Comparison of ENCODE assay signal across 2 cellular contexts in genomic region chr16:50804290-50804907, GRCh38.
TF ChIP-seq lines count a peak whose summit lies in the region.

No MANE protein-coding gene starts in this region.

TF ChIP-seq in IMR-90, 13 proteins besides CTCF, POLR2A, EP300 and RAD21:
- TF ChIP-seq MAZ (IDR thresholded peaks at IDR 0.05; ENCODE audit: borderline replicate concordance, low read depth, low read length) (no peak), FOS (IDR thresholded peaks at IDR 0.05; ENCODE audit: low read depth, low read length) (no peak), RFX5 (IDR thresholded peaks at IDR 0.05; ENCODE audit: low read depth, low read length) (no peak), CEBPB (IDR thresholded peaks at IDR 0.05; ENCODE audit: low read depth, low read length) (no peak)
- TF ChIP-seq, protein P1, sequence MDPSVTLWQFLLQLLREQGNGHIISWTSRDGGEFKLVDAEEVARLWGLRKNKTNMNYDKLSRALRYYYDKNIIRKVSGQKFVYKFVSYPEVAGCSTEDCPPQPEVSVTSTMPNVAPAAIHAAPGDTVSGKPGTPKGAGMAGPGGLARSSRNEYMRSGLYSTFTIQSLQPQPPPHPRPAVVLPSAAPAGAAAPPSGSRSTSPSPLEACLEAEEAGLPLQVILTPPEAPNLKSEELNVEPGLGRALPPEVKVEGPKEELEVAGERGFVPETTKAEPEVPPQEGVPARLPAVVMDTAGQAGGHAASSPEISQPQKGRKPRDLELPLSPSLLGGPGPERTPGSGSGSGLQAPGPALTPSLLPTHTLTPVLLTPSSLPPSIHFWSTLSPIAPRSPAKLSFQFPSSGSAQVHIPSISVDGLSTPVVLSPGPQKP (IDR thresholded peaks at IDR 0.05; ENCODE audit: borderline replicate concordance, low read depth, low read length): no peak

TF ChIP-seq in HepG2, 621 proteins besides CTCF, POLR2A, EP300 and RAD21 (continues in another document):
- 0 out of 2 replicates have a peak, but pooled peaks have one; percentile 69 for TF ChIP-seq IRF9 (CRISPR knock-in tag; IDR thresholded peaks at IDR 0.05; ENCODE audit: borderline replicate concordance)
- 0 out of 2 replicates have a peak, but pooled peaks have one; percentile 21 for TF ChIP-seq ZBTB42 (CRISPR knock-in tag; IDR thresholded peaks at IDR 0.05)
- no peak for TF ChIP-seq ZNF761 (CRISPR knock-in tag; conservative IDR thresholded peaks at IDR 0.05)
- peak; percentile 85 for TF ChIP-seq ZBTB38 (CRISPR knock-in tag; IDR thresholded peaks at IDR 0.05)
- TF ChIP-seq ZBTB1 (CRISPR knock-in tag; IDR thresholded peaks at IDR 0.05; ENCODE audit: borderline replicate concordance): no peak
- TF ChIP-seq, protein P2, sequence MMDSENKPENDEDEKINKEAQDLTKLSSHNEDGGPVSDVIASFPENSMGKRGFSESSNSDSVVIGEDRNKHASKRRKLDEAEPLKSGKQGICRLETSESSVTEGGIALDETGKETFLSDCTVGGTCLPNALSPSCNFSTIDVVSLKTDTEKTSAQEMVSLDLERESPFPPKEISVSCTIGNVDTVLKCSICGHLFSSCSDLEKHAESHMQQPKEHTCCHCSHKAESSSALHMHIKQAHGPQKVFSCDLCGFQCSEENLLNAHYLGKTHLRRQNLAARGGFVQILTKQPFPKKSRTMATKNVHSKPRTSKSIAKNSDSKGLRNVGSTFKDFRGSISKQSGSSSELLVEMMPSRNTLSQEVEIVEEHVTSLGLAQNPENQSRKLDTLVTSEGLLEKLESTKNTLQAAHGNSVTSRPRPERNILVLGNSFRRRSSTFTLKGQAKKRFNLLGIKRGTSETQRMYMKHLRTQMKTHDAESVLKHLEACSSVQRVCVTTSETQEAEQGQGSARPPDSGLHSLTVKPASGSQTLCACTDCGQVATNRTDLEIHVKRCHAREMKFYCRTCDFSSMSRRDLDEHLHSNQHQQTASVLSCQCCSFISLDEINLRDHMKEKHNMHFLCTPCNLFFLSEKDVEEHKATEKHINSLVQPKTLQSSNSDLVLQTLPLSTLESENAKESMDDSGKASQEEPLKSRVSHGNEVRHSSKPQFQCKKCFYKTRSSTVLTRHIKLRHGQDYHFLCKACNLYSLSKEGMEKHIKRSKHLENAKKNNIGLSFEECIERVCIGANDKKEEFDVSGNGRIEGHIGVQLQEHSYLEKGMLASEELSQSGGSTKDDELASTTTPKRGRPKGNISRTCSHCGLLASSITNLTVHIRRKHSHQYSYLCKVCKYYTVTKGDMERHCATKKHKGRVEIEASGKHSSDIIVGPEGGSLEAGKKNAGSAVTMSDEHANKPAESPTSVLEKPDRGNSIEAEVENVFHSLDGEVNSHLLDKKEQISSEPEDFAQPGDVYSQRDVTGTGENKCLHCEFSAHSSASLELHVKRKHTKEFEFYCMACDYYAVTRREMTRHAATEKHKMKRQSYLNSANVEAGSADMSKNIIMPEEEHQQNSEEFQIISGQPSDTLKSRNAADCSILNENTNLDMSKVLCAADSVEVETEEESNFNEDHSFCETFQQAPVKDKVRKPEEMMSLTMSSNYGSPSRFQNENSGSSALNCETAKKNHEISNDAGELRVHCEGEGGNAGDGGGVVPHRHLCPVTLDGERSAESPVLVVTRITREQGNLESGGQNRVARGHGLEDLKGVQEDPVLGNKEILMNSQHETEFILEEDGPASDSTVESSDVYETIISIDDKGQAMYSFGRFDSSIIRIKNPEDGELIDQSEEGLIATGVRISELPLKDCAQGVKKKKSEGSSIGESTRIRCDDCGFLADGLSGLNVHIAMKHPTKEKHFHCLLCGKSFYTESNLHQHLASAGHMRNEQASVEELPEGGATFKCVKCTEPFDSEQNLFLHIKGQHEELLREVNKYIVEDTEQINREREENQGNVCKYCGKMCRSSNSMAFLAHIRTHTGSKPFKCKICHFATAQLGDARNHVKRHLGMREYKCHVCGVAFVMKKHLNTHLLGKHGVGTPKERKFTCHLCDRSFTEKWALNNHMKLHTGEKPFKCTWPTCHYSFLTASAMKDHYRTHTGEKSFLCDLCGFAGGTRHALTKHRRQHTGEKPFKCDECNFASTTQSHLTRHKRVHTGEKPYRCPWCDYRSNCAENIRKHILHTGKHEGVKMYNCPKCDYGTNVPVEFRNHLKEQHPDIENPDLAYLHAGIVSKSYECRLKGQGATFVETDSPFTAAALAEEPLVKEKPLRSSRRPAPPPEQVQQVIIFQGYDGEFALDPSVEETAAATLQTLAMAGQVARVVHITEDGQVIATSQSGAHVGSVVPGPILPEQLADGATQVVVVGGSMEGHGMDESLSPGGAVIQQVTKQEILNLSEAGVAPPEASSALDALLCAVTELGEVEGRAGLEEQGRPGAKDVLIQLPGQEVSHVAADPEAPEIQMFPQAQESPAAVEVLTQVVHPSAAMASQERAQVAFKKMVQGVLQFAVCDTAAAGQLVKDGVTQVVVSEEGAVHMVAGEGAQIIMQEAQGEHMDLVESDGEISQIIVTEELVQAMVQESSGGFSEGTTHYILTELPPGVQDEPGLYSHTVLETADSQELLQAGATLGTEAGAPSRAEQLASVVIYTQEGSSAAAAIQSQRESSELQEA (CRISPR knock-in tag; IDR thresholded peaks at IDR 0.05; ENCODE audit: not compliant biosample characterization): no peak
- 0 out of 2 replicates have a peak, but pooled peaks have one; percentile 55 for TF ChIP-seq ZNF564 (CRISPR knock-in tag; IDR thresholded peaks at IDR 0.05)
- TF ChIP-seq ZNF160 (CRISPR knock-in tag; IDR thresholded peaks at IDR 0.05): 0 out of 2 replicates have a peak, but pooled peaks have one; percentile 38
- TF ChIP-seq, protein P3, sequence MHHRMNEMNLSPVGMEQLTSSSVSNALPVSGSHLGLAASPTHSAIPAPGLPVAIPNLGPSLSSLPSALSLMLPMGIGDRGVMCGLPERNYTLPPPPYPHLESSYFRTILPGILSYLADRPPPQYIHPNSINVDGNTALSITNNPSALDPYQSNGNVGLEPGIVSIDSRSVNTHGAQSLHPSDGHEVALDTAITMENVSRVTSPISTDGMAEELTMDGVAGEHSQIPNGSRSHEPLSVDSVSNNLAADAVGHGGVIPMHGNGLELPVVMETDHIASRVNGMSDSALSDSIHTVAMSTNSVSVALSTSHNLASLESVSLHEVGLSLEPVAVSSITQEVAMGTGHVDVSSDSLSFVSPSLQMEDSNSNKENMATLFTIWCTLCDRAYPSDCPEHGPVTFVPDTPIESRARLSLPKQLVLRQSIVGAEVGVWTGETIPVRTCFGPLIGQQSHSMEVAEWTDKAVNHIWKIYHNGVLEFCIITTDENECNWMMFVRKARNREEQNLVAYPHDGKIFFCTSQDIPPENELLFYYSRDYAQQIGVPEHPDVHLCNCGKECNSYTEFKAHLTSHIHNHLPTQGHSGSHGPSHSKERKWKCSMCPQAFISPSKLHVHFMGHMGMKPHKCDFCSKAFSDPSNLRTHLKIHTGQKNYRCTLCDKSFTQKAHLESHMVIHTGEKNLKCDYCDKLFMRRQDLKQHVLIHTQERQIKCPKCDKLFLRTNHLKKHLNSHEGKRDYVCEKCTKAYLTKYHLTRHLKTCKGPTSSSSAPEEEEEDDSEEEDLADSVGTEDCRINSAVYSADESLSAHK (CRISPR knock-in tag; IDR thresholded peaks at IDR 0.05; ENCODE audit: borderline replicate concordance): no peak
- no peak for TF ChIP-seq RFX5 (IDR thresholded peaks at IDR 0.05; ENCODE audit: low read depth, low read length)
- TF ChIP-seq ZSCAN20 (CRISPR knock-in tag; IDR thresholded peaks at IDR 0.05; ENCODE audit: borderline replicate concordance): no peak
- peak; percentile 80; the same call in 1 of the 2 replicates for TF ChIP-seq AKAP8 (CRISPR knock-in tag; IDR thresholded peaks at IDR 0.05)
- no peak for TF ChIP-seq PCBP2 (optimal IDR thresholded peaks at IDR 0.05; ENCODE audit: low read depth, low read length, poor library complexity, severe bottlenecking)
- TF ChIP-seq ZNF790 (CRISPR knock-in tag; IDR thresholded peaks at IDR 0.05; ENCODE audit: borderline replicate concordance): no peak
- TF ChIP-seq MTF2 (CRISPR knock-in tag; IDR thresholded peaks at IDR 0.05; ENCODE audit: borderline replicate concordance): no peak
- TF ChIP-seq, protein P4, sequence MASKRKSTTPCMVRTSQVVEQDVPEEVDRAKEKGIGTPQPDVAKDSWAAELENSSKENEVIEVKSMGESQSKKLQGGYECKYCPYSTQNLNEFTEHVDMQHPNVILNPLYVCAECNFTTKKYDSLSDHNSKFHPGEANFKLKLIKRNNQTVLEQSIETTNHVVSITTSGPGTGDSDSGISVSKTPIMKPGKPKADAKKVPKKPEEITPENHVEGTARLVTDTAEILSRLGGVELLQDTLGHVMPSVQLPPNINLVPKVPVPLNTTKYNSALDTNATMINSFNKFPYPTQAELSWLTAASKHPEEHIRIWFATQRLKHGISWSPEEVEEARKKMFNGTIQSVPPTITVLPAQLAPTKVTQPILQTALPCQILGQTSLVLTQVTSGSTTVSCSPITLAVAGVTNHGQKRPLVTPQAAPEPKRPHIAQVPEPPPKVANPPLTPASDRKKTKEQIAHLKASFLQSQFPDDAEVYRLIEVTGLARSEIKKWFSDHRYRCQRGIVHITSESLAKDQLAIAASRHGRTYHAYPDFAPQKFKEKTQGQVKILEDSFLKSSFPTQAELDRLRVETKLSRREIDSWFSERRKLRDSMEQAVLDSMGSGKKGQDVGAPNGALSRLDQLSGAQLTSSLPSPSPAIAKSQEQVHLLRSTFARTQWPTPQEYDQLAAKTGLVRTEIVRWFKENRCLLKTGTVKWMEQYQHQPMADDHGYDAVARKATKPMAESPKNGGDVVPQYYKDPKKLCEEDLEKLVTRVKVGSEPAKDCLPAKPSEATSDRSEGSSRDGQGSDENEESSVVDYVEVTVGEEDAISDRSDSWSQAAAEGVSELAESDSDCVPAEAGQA (IDR thresholded peaks at IDR 0.05; ENCODE audit: low read depth): peak; percentile 62; the same call in 1 of the 2 replicates
- TF ChIP-seq, protein P4 (CRISPR knock-in tag; IDR thresholded peaks at IDR 0.05; ENCODE audit: borderline replicate concordance): no peak
- TF ChIP-seq, protein P5, sequence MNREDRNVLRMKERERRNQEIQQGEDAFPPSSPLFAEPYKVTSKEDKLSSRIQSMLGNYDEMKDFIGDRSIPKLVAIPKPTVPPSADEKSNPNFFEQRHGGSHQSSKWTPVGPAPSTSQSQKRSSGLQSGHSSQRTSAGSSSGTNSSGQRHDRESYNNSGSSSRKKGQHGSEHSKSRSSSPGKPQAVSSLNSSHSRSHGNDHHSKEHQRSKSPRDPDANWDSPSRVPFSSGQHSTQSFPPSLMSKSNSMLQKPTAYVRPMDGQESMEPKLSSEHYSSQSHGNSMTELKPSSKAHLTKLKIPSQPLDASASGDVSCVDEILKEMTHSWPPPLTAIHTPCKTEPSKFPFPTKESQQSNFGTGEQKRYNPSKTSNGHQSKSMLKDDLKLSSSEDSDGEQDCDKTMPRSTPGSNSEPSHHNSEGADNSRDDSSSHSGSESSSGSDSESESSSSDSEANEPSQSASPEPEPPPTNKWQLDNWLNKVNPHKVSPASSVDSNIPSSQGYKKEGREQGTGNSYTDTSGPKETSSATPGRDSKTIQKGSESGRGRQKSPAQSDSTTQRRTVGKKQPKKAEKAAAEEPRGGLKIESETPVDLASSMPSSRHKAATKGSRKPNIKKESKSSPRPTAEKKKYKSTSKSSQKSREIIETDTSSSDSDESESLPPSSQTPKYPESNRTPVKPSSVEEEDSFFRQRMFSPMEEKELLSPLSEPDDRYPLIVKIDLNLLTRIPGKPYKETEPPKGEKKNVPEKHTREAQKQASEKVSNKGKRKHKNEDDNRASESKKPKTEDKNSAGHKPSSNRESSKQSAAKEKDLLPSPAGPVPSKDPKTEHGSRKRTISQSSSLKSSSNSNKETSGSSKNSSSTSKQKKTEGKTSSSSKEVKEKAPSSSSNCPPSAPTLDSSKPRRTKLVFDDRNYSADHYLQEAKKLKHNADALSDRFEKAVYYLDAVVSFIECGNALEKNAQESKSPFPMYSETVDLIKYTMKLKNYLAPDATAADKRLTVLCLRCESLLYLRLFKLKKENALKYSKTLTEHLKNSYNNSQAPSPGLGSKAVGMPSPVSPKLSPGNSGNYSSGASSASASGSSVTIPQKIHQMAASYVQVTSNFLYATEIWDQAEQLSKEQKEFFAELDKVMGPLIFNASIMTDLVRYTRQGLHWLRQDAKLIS (CRISPR knock-in tag; IDR thresholded peaks at IDR 0.05): no peak
- peak; percentile 56; the same call in 1 of the 2 replicates for TF ChIP-seq KLF12 (CRISPR knock-in tag; IDR thresholded peaks at IDR 0.05; ENCODE audit: borderline replicate concordance)
- no peak for TF ChIP-seq NFRKB (IDR thresholded peaks at IDR 0.05)
- peak; percentile 98 for TF ChIP-seq ZMYM4 (CRISPR knock-in tag; IDR thresholded peaks at IDR 0.05)
- peak; percentile 63 for TF ChIP-seq RARA (CRISPR knock-in tag; IDR thresholded peaks at IDR 0.05)
- TF ChIP-seq, protein P6, sequence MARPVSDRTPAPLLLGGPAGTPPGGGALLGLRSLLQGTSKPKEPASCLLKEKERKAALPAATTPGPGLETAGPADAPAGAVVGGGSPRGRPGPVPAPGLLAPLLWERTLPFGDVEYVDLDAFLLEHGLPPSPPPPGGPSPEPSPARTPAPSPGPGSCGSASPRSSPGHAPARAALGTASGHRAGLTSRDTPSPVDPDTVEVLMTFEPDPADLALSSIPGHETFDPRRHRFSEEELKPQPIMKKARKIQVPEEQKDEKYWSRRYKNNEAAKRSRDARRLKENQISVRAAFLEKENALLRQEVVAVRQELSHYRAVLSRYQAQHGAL (CRISPR knock-in tag; IDR thresholded peaks at IDR 0.05; ENCODE audit: not compliant biosample characterization): no peak
- no peak for TF ChIP-seq PHB2 (IDR thresholded peaks at IDR 0.05; ENCODE audit: partially characterized antibody)
- TF ChIP-seq, protein P7, sequence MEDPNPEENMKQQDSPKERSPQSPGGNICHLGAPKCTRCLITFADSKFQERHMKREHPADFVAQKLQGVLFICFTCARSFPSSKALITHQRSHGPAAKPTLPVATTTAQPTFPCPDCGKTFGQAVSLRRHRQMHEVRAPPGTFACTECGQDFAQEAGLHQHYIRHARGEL (CRISPR knock-in tag; IDR thresholded peaks at IDR 0.05): no peak
- no peak for TF ChIP-seq SMAD1 (CRISPR knock-in tag; IDR thresholded peaks at IDR 0.05; ENCODE audit: borderline replicate concordance, low read depth)
- TF ChIP-seq ZNF839 (CRISPR knock-in tag; IDR thresholded peaks at IDR 0.05; ENCODE audit: borderline replicate concordance): 0 out of 2 replicates have a peak, but pooled peaks have one; percentile 45
- TF ChIP-seq ZNF343 (CRISPR knock-in tag; IDR thresholded peaks at IDR 0.05): no peak
